Comparison of ENCODE assay signal across 19 cellular contexts in the genomic region with DNA sequence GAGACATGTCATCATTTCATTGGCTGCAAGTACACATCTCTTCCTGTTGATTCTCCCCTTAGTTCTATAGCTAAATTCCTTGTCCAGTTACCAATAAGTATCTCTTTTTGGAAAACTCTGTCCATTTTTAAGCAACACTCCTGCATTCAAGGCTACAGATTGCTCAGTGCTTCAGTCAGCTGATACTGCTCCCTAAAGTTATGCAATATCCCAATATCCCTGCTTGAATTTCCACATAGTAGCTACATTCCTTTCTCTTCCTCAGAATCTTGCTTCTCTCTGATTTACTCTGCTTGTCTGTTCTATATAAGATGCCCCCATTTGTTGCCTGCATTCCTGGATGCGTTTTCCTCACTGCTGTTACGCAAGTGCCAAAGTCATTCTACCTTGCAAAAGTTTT.
DNase-seq lines count a peak whose midpoint lies in the region; ATAC-seq and TF ChIP-seq lines count a peak whose summit lies in the region.
"Had no signal": no experiment of that assay in that cellular context is flagged by ENCODE, and none has a peak within 500 bp of the region (broad histone marks: within the 10 kb centered on the region; RNA-seq: fewer than 3 reads in every experiment).

No MANE protein-coding gene starts in this region.

- peaks cover 7% of the 10 kb centered on the region; the same call in 1 of the 2 replicates for H3K9me3 Mint-ChIP-seq in HFFc6
- peaks cover 3 to 8% of the 10 kb centered on the region in 2 donors for H3K9me3 Mint-ChIP-seq in activated T-cell treated with anti-CD3 and anti-CD28 coated beads, Interleukin-2, amount 50 U/mL, for 72 hours

- intact Hi-C loops in lower lobe of right lung (cut with DNase I) = no loop called here

- CTCF ChIA-PET in AG04450 (lab: Charles Lee) = interaction anchor here (0.6 to 1.5 kb wide), 2 partner anchors 10 to 29 kb away, joined by 3 read pairs; no protein-coding TSS in a partner anchor

- no peaks in the 10 kb centered on the region for H3K36me3 ChIP-seq in lower lobe of right lung
- H3K36me3 ChIP-seq: brain microvascular endothelial cell, stomach had no signal

- DNase-seq in AG04450 (ENCODE audit: low read depth, low spot score) (peak; percentile 38), HFFc6 (peak; percentile 51), fibroblast of gingiva (ENCODE audit: low read depth) (peak; percentile 75), lower lobe of right lung (no peak), SHP77 (lab: John Stamatoyannopoulos, UW) (no peak), activated gamma-delta T cell treated with Interleukin-2 at 50 U/mL for 16 hours (no peak)
- no peak for DNase-seq in activated CD4-positive, alpha-beta T cell treated with anti-CD3 and anti-CD28 coated beads for 48 hours
- DNase-seq in activated T-cell treated with anti-CD3 and anti-CD28 coated beads, Interleukin-2, amount 50 U/mL, for 72 hours = no peak
- DNase-seq: activated naive CD4-positive, alpha-beta T cell treated with anti-CD3 and anti-CD28 coated beads, Interleukin-2, amount 50 U/mL, for 16 hours; AML-193; brain microvascular endothelial cell; Calu3; GDM1; NCI-H187; NCI-H510A treated with DMSO at 0.1 percent for 48 hours; nephron progenitor cell; stomach had no signal

- peaks cover 6% of the 10 kb centered on the region for H3K4me1 ChIP-seq in lower lobe of right lung

- POLR2A ChIA-PET in AG04450 (lab: Yijun Ruan, JAX) = interaction anchor here (0.5 to 0.9 kb wide), 2 partner anchors 110 to 316 kb away, joined by 3 to 6 read pairs; partner anchors contain the start of gene PARD3B

- no peaks in the 10 kb centered on the region for H3K27me3 ChIP-seq in AG04450 (ENCODE audit: control insufficient read depth, insufficient read depth, low read length)
- H3K27me3 ChIP-seq in lower lobe of right lung (ENCODE audit: low read depth) = no peaks in the 10 kb centered on the region
- H3K27me3 ChIP-seq: brain microvascular endothelial cell, stomach had no signal

- TF ChIP-seq CTCF in AG04450 (IDR thresholded peaks at IDR 0.05; ENCODE audit: low read depth, low read length) = no peak
- TF ChIP-seq CTCF in HFFc6 (IDR thresholded peaks at IDR 0.05) = no peak
- no peak for TF ChIP-seq CTCF in lower lobe of right lung (IDR thresholded peaks at IDR 0.05)

- H3K4me3 ChIP-seq in AG04450 (ENCODE audit: low read depth, low read length) = no peak overlapping the region
- H3K4me3 ChIP-seq in lower lobe of right lung = no peak overlapping the region
- H3K4me3 ChIP-seq: GM23338, stomach had no signal

- peaks cover 36% of the 10 kb centered on the region for H3K4me1 Mint-ChIP-seq in HFFc6 (ENCODE audit: low read depth)
- H3K4me1 Mint-ChIP-seq in activated T-cell treated with anti-CD3 and anti-CD28 coated beads, Interleukin-2, amount 50 U/mL, for 72 hours (ENCODE audit: low read depth) = no peaks in the 10 kb centered on the region
- H3K4me1 Mint-ChIP-seq: nephron progenitor cell had no signal

- no peaks in the 10 kb centered on the region for H3K27me3 Mint-ChIP-seq in HFFc6 (ENCODE audit: insufficient read depth)
- no peaks in the 10 kb centered on the region for H3K27me3 Mint-ChIP-seq in activated T-cell treated with anti-CD3 and anti-CD28 coated beads, Interleukin-2, amount 50 U/mL, for 72 hours (ENCODE audit: low read depth)

- H3K4me3 Mint-ChIP-seq in HFFc6 = peak overlapping the region; percentile 46
- no peak overlapping the region for H3K4me3 Mint-ChIP-seq in activated T-cell treated with anti-CD3 and anti-CD28 coated beads, Interleukin-2, amount 50 U/mL, for 72 hours
- H3K4me3 Mint-ChIP-seq: GM23338; nephron progenitor cell; T-helper 2 cell treated with Interferon-gamma antibody and Interleukin-4, amounts not matched to agents 5 μg/mL and 100 μg/mL, for 36 hours had no signal

- H3K27ac Mint-ChIP-seq in HFFc6 = peak overlapping the region; percentile 48
- no peak overlapping the region for H3K27ac Mint-ChIP-seq in activated T-cell treated with anti-CD3 and anti-CD28 coated beads, Interleukin-2, amount 50 U/mL, for 72 hours
- H3K27ac Mint-ChIP-seq: GM23338; nephron progenitor cell; T-helper 2 cell treated with Interferon-gamma antibody and Interleukin-4, amounts not matched to agents 5 μg/mL and 100 μg/mL, for 36 hours had no signal

- H3K9me3 ChIP-seq in AG04450 (ENCODE audit: control insufficient read depth, insufficient read depth, low read length) (peaks cover 9% of the 10 kb centered on the region), lower lobe of right lung (no peaks in the 10 kb centered on the region)

- H3K36me3 Mint-ChIP-seq in HFFc6 (ENCODE audit: low read depth) = peaks cover 20% of the 10 kb centered on the region
- H3K36me3 Mint-ChIP-seq in activated T-cell treated with anti-CD3 and anti-CD28 coated beads, Interleukin-2, amount 50 U/mL, for 72 hours (ENCODE audit: insufficient read depth in 2 of 2) = peaks cover 0 to 5% of the 10 kb centered on the region in 2 donors

- H3K27ac ChIP-seq in AG04450 (ENCODE audit: low read depth, low read length) = peak overlapping the region; percentile 62
- no peak overlapping the region for H3K27ac ChIP-seq in lower lobe of right lung
- H3K27ac ChIP-seq: brain microvascular endothelial cell had no signal

- ATAC-seq in lower lobe of right lung = peak; percentile 19 to 39
- no peak for ATAC-seq in activated T-cell treated with anti-CD3 and anti-CD28 coated beads, Interleukin-2, amount 50 U/mL, for 72 hours (replicated peaks in 1 of 2)
- ATAC-seq: GM23338 had no signal

Comparison
In these comparisons a context has a peak if more than half of its experiments do, and no peak if none do; other contexts are left out.
1. DNase-seq: peak in AG04450 (single experiment), HFFc6 (single experiment) and fibroblast of gingiva (single experiment); none in lower lobe of right lung (single experiment), activated CD4-positive, alpha-beta T cell treated with anti-CD3 and anti-CD28 coated beads for 48 hours (single experiment), SHP77 (0 of 2), activated gamma-delta T cell treated with Interleukin-2 at 50 U/mL for 16 hours (single experiment) and activated T-cell treated with anti-CD3 and anti-CD28 coated beads, Interleukin-2, amount 50 U/mL, for 72 hours (0 of 2).
2. ATAC-seq: peak in lower lobe of right lung (2 of 2); none in activated T-cell treated with anti-CD3 and anti-CD28 coated beads, Interleukin-2, amount 50 U/mL, for 72 hours (0 of 2).